In the genomic region with DNA sequence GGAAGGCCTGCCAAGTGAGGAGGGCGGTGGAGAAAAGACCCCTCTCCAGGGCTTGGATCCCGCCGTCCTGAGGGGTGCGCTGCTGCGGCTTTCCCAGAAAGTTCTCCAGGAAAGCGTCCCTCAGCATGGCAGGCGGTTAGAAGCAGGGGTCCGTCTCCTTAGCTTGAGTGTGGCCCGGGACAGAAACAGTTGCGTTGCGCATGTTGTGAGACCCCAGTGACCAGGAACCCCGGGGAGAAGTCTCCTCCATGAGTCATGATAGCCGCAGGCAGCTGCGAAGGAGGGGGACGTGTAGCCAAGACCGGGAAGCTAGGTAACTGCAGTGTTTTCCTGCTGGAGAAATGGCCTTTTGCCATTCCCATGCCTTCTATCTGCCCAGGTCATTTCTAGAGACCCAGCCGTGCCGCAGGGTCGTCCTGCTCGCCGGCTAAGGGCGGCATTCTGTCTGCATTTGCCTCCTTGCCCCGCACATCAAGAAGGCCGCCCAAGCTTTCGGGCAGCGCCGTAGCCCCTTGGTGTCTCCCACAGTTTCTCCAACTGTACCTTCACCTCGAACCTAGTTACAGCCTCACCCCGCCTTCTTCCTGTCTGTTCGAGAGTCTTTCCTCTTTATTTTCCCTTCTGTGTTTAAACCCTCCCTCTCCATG, we compare ENCODE assay signal across 17 cellular contexts. TPM values are rescaled to one million over a fixed set of nuclear protein-coding genes. Genes with fewer than 3 reads are reported as not detected.
DNase-seq lines count a peak whose midpoint lies in the region; ATAC-seq and TF ChIP-seq lines count a peak whose summit lies in the region.
"Had no signal": no experiment of that assay in that cellular context is flagged by ENCODE, and none has a peak within 500 bp of the region (broad histone marks: within the 10 kb centered on the region; RNA-seq: fewer than 3 reads in every experiment).

No MANE protein-coding gene starts in this region.

- H3K27me3 Mint-ChIP-seq in stimulated activated naive CD8-positive, alpha-beta T cell treated with anti-CD3 and anti-CD28 coated beads, Interleukin-15, Interleukin-2, amounts not matched to agents 100 ng/mL and 50 ng/mL, for 24 hours: no peaks in the 10 kb centered on the region
- no peaks in the 10 kb centered on the region for H3K27me3 Mint-ChIP-seq in activated naive CD8-positive, alpha-beta T cell treated with anti-CD3 and anti-CD28 coated beads, Interleukin-2, amount 10 ng/mL, durations not matched to agents 7 days and 5 days

- H3K4me1 Mint-ChIP-seq in stimulated activated naive CD8-positive, alpha-beta T cell treated with anti-CD3 and anti-CD28 coated beads, Interleukin-15, Interleukin-2, amounts not matched to agents 100 ng/mL and 50 ng/mL, for 24 hours (ENCODE audit: low read depth): peaks cover 13% of the 10 kb centered on the region
- peaks cover 6% of the 10 kb centered on the region for H3K4me1 Mint-ChIP-seq in activated naive CD8-positive, alpha-beta T cell treated with anti-CD3 and anti-CD28 coated beads, Interleukin-2, amount 10 ng/mL, durations not matched to agents 7 days and 5 days
- H3K4me1 Mint-ChIP-seq: neural crest cell had no signal

- no peak overlapping the region for H3K27ac Mint-ChIP-seq in stimulated activated naive CD8-positive, alpha-beta T cell treated with anti-CD3 and anti-CD28 coated beads, Interleukin-15, Interleukin-2, amounts not matched to agents 100 ng/mL and 50 ng/mL, for 24 hours
- H3K27ac Mint-ChIP-seq in activated naive CD8-positive, alpha-beta T cell treated with anti-CD3 and anti-CD28 coated beads, Interleukin-2, amount 10 ng/mL, durations not matched to agents 7 days and 5 days: no peak overlapping the region

- no peaks in the 10 kb centered on the region for H3K9me3 ChIP-seq in right lobe of liver
- H3K9me3 ChIP-seq: Peyer's patch had no signal

- peak overlapping the region in 2 of 3 donors; percentile 19 to 23 for H3K4me3 ChIP-seq in right lobe of liver
- H3K4me3 ChIP-seq: breast epithelium, GM23248, Peyer's patch had no signal

- ATAC-seq in stimulated activated naive CD8-positive, alpha-beta T cell treated with anti-CD3 and anti-CD28 coated beads, Interleukin-15, Interleukin-2, amounts not matched to agents 100 U/mL and 50 U/mL, for 24 hours: no peak
- peak; percentile 19 for ATAC-seq in activated naive CD8-positive, alpha-beta T cell treated with anti-CD3 and anti-CD28 coated beads, Interleukin-2, amount 10 ng/mL, durations not matched to agents 7 days and 5 days (ENCODE audit: low read depth)
- peak in 3 of 4 donors; percentile 30 to 47 (median 44) for ATAC-seq in right lobe of liver

- intact Hi-C loops in right lobe of liver (cut with DNase I): no loop called here

- peaks cover 38% of the 10 kb centered on the region for H3K36me3 Mint-ChIP-seq in stimulated activated naive CD8-positive, alpha-beta T cell treated with anti-CD3 and anti-CD28 coated beads, Interleukin-15, Interleukin-2, amounts not matched to agents 100 ng/mL and 50 ng/mL, for 24 hours (ENCODE audit: low read depth)
- peaks cover 24% of the 10 kb centered on the region for H3K36me3 Mint-ChIP-seq in activated naive CD8-positive, alpha-beta T cell treated with anti-CD3 and anti-CD28 coated beads, Interleukin-2, amount 10 ng/mL, durations not matched to agents 7 days and 5 days

- H3K36me3 ChIP-seq in right lobe of liver: peaks cover 0 to 18% (median 5%) of the 10 kb centered on the region in 4 donors

- no peak overlapping the region for H3K27ac ChIP-seq in right lobe of liver
- H3K27ac ChIP-seq: breast epithelium, GM23248, Peyer's patch had no signal

- H3K4me1 ChIP-seq in right lobe of liver: no peaks in the 10 kb centered on the region
- H3K4me1 ChIP-seq: breast epithelium, Peyer's patch had no signal

- peak overlapping the region; percentile 64 for H3K4me3 Mint-ChIP-seq in stimulated activated naive CD8-positive, alpha-beta T cell treated with anti-CD3 and anti-CD28 coated beads, Interleukin-15, Interleukin-2, amounts not matched to agents 100 ng/mL and 50 ng/mL, for 24 hours
- peak overlapping the region; percentile 64 for H3K4me3 Mint-ChIP-seq in activated naive CD8-positive, alpha-beta T cell treated with anti-CD3 and anti-CD28 coated beads, Interleukin-2, amount 10 ng/mL, durations not matched to agents 7 days and 5 days
- H3K4me3 Mint-ChIP-seq: neural crest cell had no signal

- no peak for TF ChIP-seq CTCF in right lobe of liver (IDR thresholded peaks at IDR 0.05)

- POLR2A ChIA-PET in activated naive CD8-positive, alpha-beta T cell treated with anti-CD3 and anti-CD28 coated beads, Interleukin-2, amount 10 ng/mL, durations not matched to agents 7 days and 5 days (lab: Charles Lee): no interaction called here

- peaks cover 5% of the 10 kb centered on the region for H3K9me3 Mint-ChIP-seq in stimulated activated naive CD8-positive, alpha-beta T cell treated with anti-CD3 and anti-CD28 coated beads, Interleukin-15, Interleukin-2, amounts not matched to agents 100 ng/mL and 50 ng/mL, for 24 hours
- H3K9me3 Mint-ChIP-seq in activated naive CD8-positive, alpha-beta T cell treated with anti-CD3 and anti-CD28 coated beads, Interleukin-2, amount 10 ng/mL, durations not matched to agents 7 days and 5 days: peaks cover 3% of the 10 kb centered on the region

- DNase-seq in stimulated activated naive CD8-positive, alpha-beta T cell treated with anti-CD3 and anti-CD28 coated beads, Interleukin-15, Interleukin-2, amounts not matched to agents 100 U/mL and 50 U/mL, for 24 hours: no peak
- no peak for DNase-seq in activated naive CD8-positive, alpha-beta T cell treated with anti-CD3 and anti-CD28 coated beads, Interleukin-2, amount 10 ng/mL, durations not matched to agents 7 days and 5 days
- no peak for DNase-seq in right lobe of liver
- DNase-seq in T1000 (lab: John Stamatoyannopoulos, UW): no peak
- DNase-seq in germinal center (ENCODE audit: low spot score): no peak
- DNase-seq in activated CD8-positive, alpha-beta memory T cell treated with anti-CD3 and anti-CD28 coated beads for 24 hours: no peak
- DNase-seq in SHP77 (lab: John Stamatoyannopoulos, UW): no peak
- DNase-seq: activated CD4-positive, alpha-beta T cell treated with anti-CD3 and anti-CD28 coated beads for 1 hour; effector CD8-positive, alpha-beta T cell; GM23248; NCI-H2107; Peyer's patch; right cardiac atrium; stimulated activated CD4-positive, alpha-beta T cell treated with anti-CD3 and anti-CD28 coated beads, Interleukin-2, amount 100 ng/mL, for 24 hours had no signal

- H3K27me3 ChIP-seq in right lobe of liver: no peaks in the 10 kb centered on the region
- H3K27me3 ChIP-seq: breast epithelium, Peyer's patch had no signal

- no peak for TF ChIP-seq POLR2A in right lobe of liver (IDR thresholded peaks at IDR 0.05)

- whole genome bisulfite sequencing in right lobe of liver (ENCODE audit: insufficient coverage, low coverage, low lambda C conversion rate, missing lambda C conversion rate): 80% methylated on average over 5 of the region's 30 CpGs

RNA-seq across cellular contexts. Expression of a gene that starts 40.9 kb away (rescaled TPM):
- total RNA-seq in activated naive CD8-positive, alpha-beta T cell treated with anti-CD3 and anti-CD28 coated beads, Interleukin-2, amount 10 ng/mL, durations not matched to agents 7 days and 5 days: 10 to 100 TPM in 1 of 2 experiments, 1 to 10 TPM in 1; 9.1 to 10.1 TPM
- 10 to 100 TPM; 38.1 to 56.8 (median 46.4) TPM for total RNA-seq in right lobe of liver
